Comparison of ENCODE assay signal across 8 cellular contexts in the genomic region with DNA sequence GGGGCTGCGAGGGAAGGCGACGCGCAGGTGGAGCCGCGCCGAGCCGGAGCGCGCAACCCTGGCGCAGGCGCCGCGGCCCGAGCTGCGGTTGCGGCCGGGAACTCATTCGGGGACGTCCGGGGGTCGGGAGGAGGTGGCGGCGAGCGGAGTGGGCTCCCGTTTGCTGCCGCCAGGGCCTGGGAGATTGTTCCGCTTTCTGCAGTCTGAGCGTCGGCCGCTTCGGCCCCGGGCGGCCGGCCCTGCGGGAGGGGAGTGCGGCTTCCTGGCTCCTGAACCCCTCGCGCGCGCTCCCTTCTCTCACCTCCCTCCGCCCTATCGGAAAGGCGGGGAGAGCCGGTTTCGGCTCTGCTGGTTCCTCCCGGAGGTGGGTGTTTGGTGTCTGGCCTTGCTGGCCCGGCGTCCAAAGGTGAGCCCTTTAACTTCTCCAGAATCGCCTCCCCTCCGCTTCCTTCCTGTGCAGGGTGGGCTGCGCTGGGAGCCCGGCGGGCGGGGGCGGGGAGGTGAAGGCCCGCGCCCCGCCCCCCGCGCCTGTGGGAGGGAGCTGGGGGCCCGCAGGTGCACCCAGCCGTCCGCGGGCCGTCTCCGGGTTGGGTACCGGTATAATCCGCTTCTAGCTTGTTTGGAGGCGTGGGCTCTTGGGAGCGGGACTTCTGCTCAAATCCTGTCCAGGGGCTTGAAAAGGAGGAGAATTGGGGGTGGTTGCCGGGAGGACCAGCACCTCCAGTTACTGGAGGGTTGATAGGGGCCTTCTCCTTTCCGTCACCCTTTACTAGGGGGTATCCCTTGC. TPM values are rescaled to one million over a fixed set of nuclear protein-coding genes. Genes with fewer than 3 reads are reported as not detected.
DNase-seq lines count a peak whose midpoint lies in the region; ATAC-seq and TF ChIP-seq lines count a peak whose summit lies in the region.

No MANE protein-coding gene starts in this region.

- H3K27me3 ChIP-seq in WERI-Rb-1 (ENCODE audit: insufficient read depth, low read depth, severe bottlenecking) (no peaks in the 10 kb centered on the region), left lung (no peaks in the 10 kb centered on the region)

- TF ChIP-seq CTCF in WERI-Rb-1 (IDR thresholded peaks at IDR 0.05; ENCODE audit: low read depth, low read length) = no peak
- no peak for TF ChIP-seq CTCF in left lung (IDR thresholded peaks at IDR 0.05)

- H3K27ac ChIP-seq in WERI-Rb-1 = peak overlapping the region; percentile 74
- H3K27ac ChIP-seq in caudate nucleus (ENCODE audit: low read depth, low read length) = peak overlapping the region; percentile 86
- H3K27ac ChIP-seq in left lung = peak overlapping the region; percentile 79 to 95

- H3K4me3 ChIP-seq in WERI-Rb-1 (ENCODE audit: low read depth, low read length) (peak overlapping the region; percentile 87), left lung (peak overlapping the region; percentile 71 to 83)

- intact Hi-C loops in left lung (cut with DNase I) = no loop called here

- H3K9me3 ChIP-seq in WERI-Rb-1 (ENCODE audit: severe bottlenecking) (no peaks in the 10 kb centered on the region), left lung (no peaks in the 10 kb centered on the region)

- H3K4me1 ChIP-seq in left lung = peaks cover 0 to 43% of the 10 kb centered on the region in 2 donors

- DNase-seq in NCI-H2196 (lab: John Stamatoyannopoulos, UW; ENCODE audit: unreplicated experiment) (peak; percentile 74), NCI-H2196 treated with DMSO at 0.1 percent for 48 hours (lab: John Stamatoyannopoulos, UW; ENCODE audit: unreplicated experiment) (no peak), NCI-H1105 treated with DMSO at 0.1 percent for 48 hours (lab: John Stamatoyannopoulos, UW) (peak; percentile 48), WERI-Rb-1 (peak; percentile 77), caudate nucleus (lab: John Stamatoyannopoulos, UW) (peak in 27 of 61 donors; percentile 28 to 73 (median 55)), left lung (peak; percentile 63 to 93)
- peak; percentile 41 to 46 for DNase-seq in stimulated activated CD4-positive, alpha-beta T cell treated with anti-CD3 and anti-CD28 coated beads, Interleukin-4, amount 100 ng/mL, for 48 hours (ENCODE audit: low read depth in 2 of 2)

- peak; percentile 48 for ATAC-seq in HG02678 (IDR thresholded peaks at IDR 0.05; ENCODE audit: unreplicated experiment)
- peak; percentile 62 for ATAC-seq in left lung

- no peaks in the 10 kb centered on the region for H3K36me3 ChIP-seq in WERI-Rb-1
- H3K36me3 ChIP-seq in left lung = no peaks in the 10 kb centered on the region

RNA-seq across cellular contexts. Expression of a gene that starts 0.7 kb away (rescaled TPM):
- 10 to 100 TPM; 14.3 to 23.6 TPM for total RNA-seq in left lung
